Comparison of ENCODE assay signal across 8 cellular contexts in the genomic region with DNA sequence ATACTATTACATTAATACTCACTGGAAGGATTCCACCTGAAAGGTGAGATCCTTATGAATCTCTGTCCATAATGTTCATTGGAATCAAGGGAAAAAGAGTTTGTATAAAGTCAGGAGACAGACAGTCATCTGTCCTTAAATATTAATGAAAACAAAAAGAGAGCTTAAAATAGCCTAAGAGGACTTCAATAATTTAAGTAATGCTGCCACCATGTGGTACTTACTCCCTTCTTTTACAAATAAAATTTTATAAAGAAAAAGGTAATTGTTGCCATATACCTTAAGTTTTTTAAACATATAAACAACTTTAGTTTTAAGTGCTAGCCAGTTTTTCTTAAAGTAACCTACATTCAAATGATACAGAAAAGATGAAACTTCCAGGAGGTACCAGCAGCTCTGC. TPM values are rescaled to one million over a fixed set of nuclear protein-coding genes. Genes with fewer than 3 reads are reported as not detected.
DNase-seq lines count a peak whose midpoint lies in the region; ATAC-seq and TF ChIP-seq lines count a peak whose summit lies in the region.

No MANE protein-coding gene starts in this region.

- H3K27me3 Mint-ChIP-seq in CD4-positive, alpha-beta T cell = no peaks in the 10 kb centered on the region
- H3K27me3 Mint-ChIP-seq in HFFc6 (ENCODE audit: insufficient read depth) = no peaks in the 10 kb centered on the region

- H3K36me3 Mint-ChIP-seq in CD4-positive, alpha-beta T cell (ENCODE audit: low read depth) = peaks cover 79% of the 10 kb centered on the region
- no peaks in the 10 kb centered on the region for H3K36me3 Mint-ChIP-seq in HFFc6 (ENCODE audit: low read depth)

- no peak overlapping the region for H3K27ac ChIP-seq in CD4-positive, alpha-beta T cell (ENCODE audit: low read depth, low read length)
- H3K27ac ChIP-seq in lower lobe of right lung (no peak overlapping the region), substantia nigra (ENCODE audit: low read depth, low read length, poor library complexity, severe bottlenecking) (no peak overlapping the region)

- CTCF ChIA-PET in CD4-positive, alpha-beta T cell (lab: Charles Lee) = no interaction called here

- peak; percentile 45 for TF ChIP-seq CTCF in CD4-positive, alpha-beta T cell (IDR thresholded peaks at IDR 0.05)
- TF ChIP-seq CTCF in HFFc6 (IDR thresholded peaks at IDR 0.05) = peak; percentile 75
- TF ChIP-seq CTCF in lower lobe of right lung (IDR thresholded peaks at IDR 0.05) = peak; percentile 26

- H3K4me3 ChIP-seq in lower lobe of right lung = no peak overlapping the region

- H3K4me3 Mint-ChIP-seq in CD4-positive, alpha-beta T cell = no peak overlapping the region
- H3K4me3 Mint-ChIP-seq in HFFc6 = no peak overlapping the region

- H3K4me1 Mint-ChIP-seq in CD4-positive, alpha-beta T cell (ENCODE audit: low read depth) = peaks cover 21% of the 10 kb centered on the region
- H3K4me1 Mint-ChIP-seq in HFFc6 (ENCODE audit: low read depth) = peaks cover 26% of the 10 kb centered on the region

- intact Hi-C loops in CD4-positive, alpha-beta T cell (cut with DNase I, micrococcal nuclease) = loop anchor here (2.0 kb wide), 2 partner anchors 334 to 336 kb away; no protein-coding TSS in a partner anchor
- intact Hi-C loops in lower lobe of right lung (cut with DNase I) = no loop called here

- H3K36me3 ChIP-seq in lower lobe of right lung = peaks cover 25% of the 10 kb centered on the region

- no peaks in the 10 kb centered on the region for H3K9me3 Mint-ChIP-seq in CD4-positive, alpha-beta T cell
- H3K9me3 Mint-ChIP-seq in HFFc6 = no peaks in the 10 kb centered on the region

- POLR2A ChIA-PET in CD4-positive, alpha-beta T cell (lab: Charles Lee) = interaction anchor here (1.9 kb wide), 1 partner anchor 42 kb away, joined by 8 read pairs; no protein-coding TSS in a partner anchor

- H3K4me1 ChIP-seq in lower lobe of right lung = peaks cover 9% of the 10 kb centered on the region

- no peak overlapping the region for H3K27ac Mint-ChIP-seq in CD4-positive, alpha-beta T cell
- no peak overlapping the region for H3K27ac Mint-ChIP-seq in HFFc6

- H3K9me3 ChIP-seq in CD4-positive, alpha-beta T cell (ENCODE audit: control insufficient read depth, low read length) = no peaks in the 10 kb centered on the region
- H3K9me3 ChIP-seq in lower lobe of right lung = no peaks in the 10 kb centered on the region

- no peak for ATAC-seq in CD4-positive, alpha-beta T cell (ENCODE audit: poor library complexity)
- no peak for ATAC-seq in lower lobe of right lung
- no peak for ATAC-seq in HG03354 (IDR thresholded peaks at IDR 0.05; ENCODE audit: poor library complexity, severe bottlenecking, unreplicated experiment)
- ATAC-seq in left lobe of liver = no peak

- no peaks in the 10 kb centered on the region for H3K27me3 ChIP-seq in CD4-positive, alpha-beta T cell (ENCODE audit: control insufficient read depth, insufficient read depth, low read length)
- no peaks in the 10 kb centered on the region for H3K27me3 ChIP-seq in lower lobe of right lung (ENCODE audit: low read depth)

- no peak for DNase-seq in CD4-positive, alpha-beta T cell
- DNase-seq in HFFc6 (peak; percentile 37), astrocyte of the hippocampus (ENCODE audit: low read depth, low spot score) (peak; percentile 41), lower lobe of right lung (no peak), substantia nigra (lab: John Stamatoyannopoulos, UW) (no peak), left lobe of liver (ENCODE audit: low spot score) (no peak)
- DNase-seq in activated T-cell treated with anti-CD3 and anti-CD28 coated beads, Interleukin-2, amount 50 U/mL, for 48 hours = no peak

RNA-seq across cellular contexts. Expression of a gene that starts 5.1 kb away (rescaled TPM):
- 1 to 10 TPM; 5.7 to 7.2 TPM for total RNA-seq in CD4-positive, alpha-beta T cell
- total RNA-seq in HFFc6 (2021; fragmentation: NEBNext Ultra II Directional; extraction: Animal tissue kit (Norgen Biotek cat#: 25700)) = 10 to 100 TPM in 3 of 6 experiments, 1 to 10 TPM in 3; 8.4 to 13.4 (median 9.5) TPM
- 11.8 TPM for total RNA-seq in lower lobe of right lung
- total RNA-seq in left lobe of liver = 4.9 TPM

RNA-seq across cellular contexts. Expression of a gene that starts 43.2 kb away (rescaled TPM):
- total RNA-seq in CD4-positive, alpha-beta T cell = 10 to 100 TPM; 11.2 to 14.7 TPM
- total RNA-seq in HFFc6 (2021; fragmentation: NEBNext Ultra II Directional; extraction: Animal tissue kit (Norgen Biotek cat#: 25700)) = 10 to 100 TPM; 36.7 to 43.0 (median 41.8) TPM
- total RNA-seq in lower lobe of right lung = 16.7 TPM
- 5.8 TPM for total RNA-seq in left lobe of liver

Comparison
In these comparisons a context has a peak if more than half of its experiments do, and no peak if none do; other contexts are left out.
1. DNase-seq: peak in HFFc6 (single experiment) and astrocyte of the hippocampus (single experiment); none in CD4-positive, alpha-beta T cell (0 of 10), lower lobe of right lung (single experiment), substantia nigra (0 of 49), left lobe of liver (single experiment) and activated T-cell treated with anti-CD3 and anti-CD28 coated beads, Interleukin-2, amount 50 U/mL, for 48 hours (0 of 2).
2. Peak in every context shown above with its lines, with median percentiles within 50 percentile points of each other: CTCF ChIP-seq.